ENCODE assay signal across 14 cellular contexts in genomic region chr1:200035397-200035955, GRCh38. TPM values are rescaled to one million over a fixed set of nuclear protein-coding genes. Genes with fewer than 3 reads are reported as not detected.
A peak's percentile ranks its signal among the peaks of the same experiment; 100 is the strongest.
DNase-seq lines count a peak whose midpoint lies in the region; ATAC-seq and TF ChIP-seq lines count a peak whose summit lies in the region.
"Had no signal": no experiment of that assay in that cellular context is flagged by ENCODE, and none has a peak within 500 bp of the region (broad histone marks: within the 10 kb centered on the region; RNA-seq: fewer than 3 reads in every experiment).

No MANE protein-coding gene starts in this region.

- no peaks in the 10 kb centered on the region for H3K9me3 Mint-ChIP-seq in neural crest cell
- H3K9me3 Mint-ChIP-seq in activated CD4-positive, alpha-beta memory T cell treated with anti-CD3 and anti-CD28 coated beads for 36 hours = no peaks in the 10 kb centered on the region

- H3K9ac ChIP-seq in fibroblast of lung (ENCODE audit: insufficient read depth, low read length) = no peak overlapping the region

- no peaks in the 10 kb centered on the region for H3K36me3 Mint-ChIP-seq in neural crest cell (ENCODE audit: low read depth)
- H3K36me3 Mint-ChIP-seq in activated CD4-positive, alpha-beta memory T cell treated with anti-CD3 and anti-CD28 coated beads for 36 hours = no peaks in the 10 kb centered on the region

- H3K9me3 ChIP-seq in fibroblast of lung (ENCODE audit: control insufficient read depth, insufficient read depth, low read depth, low read length) = no peaks in the 10 kb centered on the region
- H3K9me3 ChIP-seq: thyroid gland had no signal

- CTCF ChIA-PET in activated CD4-positive, alpha-beta memory T cell treated with anti-CD3 and anti-CD28 coated beads for 36 hours (lab: Charles Lee) = no interaction called here

- peaks cover 83% of the 10 kb centered on the region for H3K27me3 ChIP-seq in fibroblast of lung (ENCODE audit: control insufficient read depth, insufficient read depth, low read length)

- H4K20me1 ChIP-seq in fibroblast of lung (ENCODE audit: control insufficient read depth, extremely low read depth, insufficient read depth, low read length) = no peaks in the 10 kb centered on the region

- H3K36me3 ChIP-seq in fibroblast of lung (ENCODE audit: control insufficient read depth, insufficient read depth, low read length) = no peaks in the 10 kb centered on the region
- H3K36me3 ChIP-seq: cardiac muscle cell, thyroid gland had no signal

- H3K27me3 Mint-ChIP-seq in neural crest cell (ENCODE audit: low read depth) = peaks cover 20% of the 10 kb centered on the region
- H3K27me3 Mint-ChIP-seq in activated CD4-positive, alpha-beta memory T cell treated with anti-CD3 and anti-CD28 coated beads for 36 hours = peaks cover 47% of the 10 kb centered on the region

- no peak overlapping the region for H2AFZ ChIP-seq in fibroblast of lung (ENCODE audit: low read length)

- H3K4me3 ChIP-seq in fibroblast of lung (replicated peaks in 1 of 4; ENCODE audit: control extremely low read depth in 1 of 4, insufficient read depth in 1 of 4, low read depth in 3 of 4, low read length in 4 of 4) = peak overlapping the region in 3 of 4 experiments; percentile 16 to 55 (median 38)
- H3K4me3 ChIP-seq: cardiac muscle cell, thyroid gland had no signal

- no peak for ATAC-seq in HG02610 (IDR thresholded peaks at IDR 0.05; ENCODE audit: unreplicated experiment)

- no peaks in the 10 kb centered on the region for H3K4me1 ChIP-seq in fibroblast of lung (ENCODE audit: control insufficient read depth, extremely low read depth, insufficient read depth, low read length)

- H3K27ac Mint-ChIP-seq in neural crest cell (ENCODE audit: unreplicated experiment) = no peak overlapping the region
- no peak overlapping the region for H3K27ac Mint-ChIP-seq in activated CD4-positive, alpha-beta memory T cell treated with anti-CD3 and anti-CD28 coated beads for 36 hours

- H3K4me1 Mint-ChIP-seq in neural crest cell = peaks cover 18% of the 10 kb centered on the region
- peaks cover 17% of the 10 kb centered on the region for H3K4me1 Mint-ChIP-seq in activated CD4-positive, alpha-beta memory T cell treated with anti-CD3 and anti-CD28 coated beads for 36 hours (ENCODE audit: low read depth)

- POLR2A ChIA-PET in activated CD4-positive, alpha-beta memory T cell treated with anti-CD3 and anti-CD28 coated beads for 36 hours (lab: Charles Lee) = no interaction called here

- H3K79me2 ChIP-seq in fibroblast of lung (ENCODE audit: control insufficient read depth, insufficient read depth, low read length) = no peaks in the 10 kb centered on the region

- TF ChIP-seq CTCF in fibroblast of lung (conservative IDR thresholded peaks at IDR 0.05 in 1 of 2, IDR thresholded peaks at IDR 0.05 in 1 of 2; ENCODE audit: low read depth in 1 of 2, low read length in 2 of 2) = no peak
- TF ChIP-seq CTCF in neural crest cell (conservative IDR thresholded peaks at IDR 0.05) = no peak

- intact Hi-C loops in activated CD4-positive, alpha-beta memory T cell treated with anti-CD3 and anti-CD28 coated beads for 36 hours (cut with micrococcal nuclease) = loop anchor here (10.0 kb wide), 1 partner anchor 449 kb away; no protein-coding TSS in a partner anchor

- no peak overlapping the region for H3K27ac ChIP-seq in fibroblast of lung (ENCODE audit: insufficient read depth, low read length)
- H3K27ac ChIP-seq: cardiac muscle cell, thyroid gland had no signal

- DNase-seq in stimulated activated CD4-positive, alpha-beta T cell treated with anti-CD3 and anti-CD28 coated beads, Interleukin-15, amount 100 ng/mL, for 24 hours = peak; percentile 8
- DNase-seq in stimulated activated CD4-positive, alpha-beta T cell treated with anti-CD3 and anti-CD28 coated beads, Interleukin-2, amount 100 ng/mL, for 24 hours = no peak
- DNase-seq in fibroblast of lung (ENCODE audit: low read depth in 2 of 2) (no peak), neural crest cell (ENCODE audit: low read depth, low spot score) (no peak), NCI-H82 (lab: John Stamatoyannopoulos, UW) (no peak), DMS153 treated with DMSO at 0.1 percent for 48 hours (lab: John Stamatoyannopoulos, UW; ENCODE audit: unreplicated experiment) (no peak)
- no peak for DNase-seq in activated CD4-positive, alpha-beta memory T cell treated with anti-CD3 and anti-CD28 coated beads for 36 hours
- DNase-seq: ACHN; DMS79 treated with DMSO at 0.1 percent for 48 hours; NCI-H1436; NK-92 treated with Interleukin-12 subunit alpha and Interleukin-12 subunit beta, amount 100 ng/mL, for 24 hours; thyroid gland had no signal

- peak overlapping the region; percentile 84 for H3K4me2 ChIP-seq in fibroblast of lung (ENCODE audit: extremely low read depth, insufficient read depth, low read length)

- H3K4me3 Mint-ChIP-seq in neural crest cell = peak overlapping the region; percentile 14
- no peak overlapping the region for H3K4me3 Mint-ChIP-seq in activated CD4-positive, alpha-beta memory T cell treated with anti-CD3 and anti-CD28 coated beads for 36 hours

RNA-seq across cellular contexts. Expression of gene NR5A2, which starts 8.0 kb away (rescaled TPM):
- total RNA-seq in fibroblast of lung (not detected in 2 replicates), neural crest cell (not detected in 2 replicates)
- polyA plus RNA-seq in fibroblast of lung = 0.01 TPM in 1 of 2 replicates, not detected in the other
- not detected in 2 replicates for polyA plus RNA-seq in fibroblast of lung (2012)
- not detected in 2 replicates for polyA minus RNA-seq in fibroblast of lung (ENCODE audit: low replicate concordance)
- total RNA-seq in activated CD4-positive, alpha-beta memory T cell treated with anti-CD3 and anti-CD28 coated beads for 36 hours = not detected
- polyA plus RNA-seq: cardiac muscle cell had no signal
